20 cellular contexts compared by ENCODE assay signal in the genomic region with DNA sequence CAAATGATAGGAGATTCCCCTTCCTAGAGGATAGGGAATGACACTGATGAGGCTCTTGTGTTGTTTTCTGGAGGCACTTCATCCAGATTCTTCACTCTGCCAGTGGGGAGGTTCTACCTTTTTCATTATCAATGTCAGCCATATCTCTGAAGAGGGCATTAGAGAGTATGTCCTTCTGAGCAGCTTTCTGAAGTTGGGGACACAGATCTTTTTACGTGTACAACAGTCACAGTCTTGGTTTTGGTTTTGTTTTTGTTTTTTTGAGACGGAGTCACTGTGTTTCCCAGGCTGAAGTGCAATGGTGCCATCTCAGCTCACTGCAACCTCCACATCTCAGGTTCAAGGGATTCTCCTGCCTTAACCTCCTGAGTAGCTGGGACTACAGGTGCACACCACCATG.
"Had no signal": no experiment of that assay in that cellular context is flagged by ENCODE, and none has a peak within 500 bp of the region (broad histone marks: within the 10 kb centered on the region; RNA-seq: fewer than 3 reads in every experiment).

No MANE protein-coding gene starts in this region.

- H3K9me3 Mint-ChIP-seq: activated B cell treated with CpG ODN at 0.5 μM for 24 hours; activated T-helper 1 cell treated with anti-CD3 and anti-CD28 coated beads, Interleukin-12 subunit alpha, Interleukin-12 subunit beta, Interleukin-2, Interleukin-4 antibody, amounts not matched to agents 30 ng/mL and 10 ng/mL and 1 ng/mL, durations not matched to agents 14 hours and 24 hours and 36 hours; endodermal cell had no signal

- H3K27ac ChIP-seq: heart right ventricle, lower lobe of right lung, right atrium auricular region, skin epidermis, tibial artery had no signal

- H3K9me3 ChIP-seq: heart right ventricle, lower lobe of right lung, right atrium auricular region, tibial artery had no signal

- DNase-seq: activated B cell treated with CpG ODN at 0.5 μM for 24 hours; activated CD8-positive, alpha-beta memory T cell treated with anti-CD3 and anti-CD28 coated beads, Interleukin-2, amount 50 U/mL, for 4 hours; activated naive CD4-positive, alpha-beta T cell treated with Interleukin-2 at 50 U/mL for 16 hours; dermis blood vessel endothelial cell; endodermal cell; heart right ventricle; left cardiac atrium; lower lobe of right lung; stimulated activated CD4-positive, alpha-beta T cell treated with anti-CD3 and anti-CD28 coated beads, Interleukin-15, amount 100 ng/mL, for 24 hours; stimulated activated CD4-positive, alpha-beta T cell treated with anti-CD3 and anti-CD28 coated beads, Interleukin-4, amount 100 ng/mL, for 1 hour; stimulated activated naive CD4-positive, alpha-beta T cell; tibial artery had no signal

- H3K36me3 ChIP-seq: heart right ventricle, lower lobe of right lung, right atrium auricular region, tibial artery had no signal

- ATAC-seq: left cardiac atrium, lower lobe of right lung had no signal

- H3K4me3 Mint-ChIP-seq: activated B cell treated with CpG ODN at 0.5 μM for 24 hours; activated T-helper 1 cell treated with anti-CD3 and anti-CD28 coated beads, Interleukin-12 subunit alpha, Interleukin-12 subunit beta, Interleukin-2, Interleukin-4 antibody, amounts not matched to agents 30 ng/mL and 10 ng/mL and 1 ng/mL, durations not matched to agents 14 hours and 24 hours and 36 hours; endodermal cell had no signal

- H3K4me3 ChIP-seq: heart right ventricle, lower lobe of right lung, right atrium auricular region, skin epidermis, tibial artery had no signal

- FAIRE-seq: astrocyte, frontal cortex, TTC549, urothelium cell line had no signal

- H3K27me3 Mint-ChIP-seq: activated B cell treated with CpG ODN at 0.5 μM for 24 hours, progenitor cell of endocrine pancreas had no signal

- H3K27ac Mint-ChIP-seq: activated B cell treated with CpG ODN at 0.5 μM for 24 hours; activated T-helper 1 cell treated with anti-CD3 and anti-CD28 coated beads, Interleukin-12 subunit alpha, Interleukin-12 subunit beta, Interleukin-2, Interleukin-4 antibody, amounts not matched to agents 30 ng/mL and 10 ng/mL and 1 ng/mL, durations not matched to agents 14 hours and 24 hours and 36 hours; endodermal cell; progenitor cell of endocrine pancreas had no signal

- H3K4me1 Mint-ChIP-seq: endodermal cell had no signal

- H3K27me3 ChIP-seq: heart right ventricle, right atrium auricular region, tibial artery had no signal
